26 cellular contexts compared by ENCODE assay signal in the genomic region with DNA sequence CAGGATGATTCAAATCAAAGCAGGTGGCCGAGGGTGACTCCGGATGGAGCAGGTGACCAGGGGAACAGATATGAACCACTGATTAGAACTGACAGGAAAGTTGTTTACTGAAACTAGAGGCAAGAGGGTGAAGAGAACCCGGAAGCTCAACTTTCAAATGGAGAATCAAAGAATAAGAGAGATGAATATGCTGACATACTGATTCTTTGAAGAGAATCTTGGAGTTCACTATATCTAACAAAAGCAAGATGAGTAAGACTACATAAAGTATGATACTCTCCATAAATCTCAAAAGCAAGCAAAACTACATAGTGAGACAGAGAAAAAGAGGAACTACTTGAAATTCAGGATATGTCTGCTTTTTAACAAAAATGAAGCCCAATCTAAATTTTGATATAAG. TPM values are rescaled to one million over a fixed set of nuclear protein-coding genes. Genes with fewer than 3 reads are reported as not detected.
"Had no signal": no experiment of that assay in that cellular context is flagged by ENCODE, and none has a peak within 500 bp of the region (broad histone marks: within the 10 kb centered on the region; RNA-seq: fewer than 3 reads in every experiment).

No MANE protein-coding gene starts in this region.

- H3K9me3 ChIP-seq: colonic mucosa, esophagus squamous epithelium, left lung, neutrophil, upper lobe of right lung had no signal

- H3K36me3 Mint-ChIP-seq: brain had no signal

- H3K4me3 ChIP-seq: colonic mucosa, esophagus squamous epithelium, left lung, upper lobe of right lung had no signal

- H3K27ac Mint-ChIP-seq: activated naive CD8-positive, alpha-beta T cell treated with anti-CD3 and anti-CD28 coated beads for 36 hours; activated T-cell treated with anti-CD3 and anti-CD28 coated beads, Interleukin-2, amount 50 U/mL, for 24 hours; brain; stimulated activated naive CD8-positive, alpha-beta T cell treated with anti-CD3 and anti-CD28 coated beads, Interleukin-15, Interleukin-2, amounts not matched to agents 100 ng/mL and 50 ng/mL, for 24 hours had no signal

- DNase-seq: activated CD4-positive, alpha-beta T cell treated with anti-CD3 and anti-CD28 coated beads, Interleukin-2, amount 50 U/mL, for 48 hours; activated CD4-positive, CD25-positive, alpha-beta regulatory T cell treated with anti-CD3 and anti-CD28 coated beads, Interleukin-2, amount 50 U/mL, for 72 hours; activated effector memory CD4-positive, alpha-beta T cell treated with Interleukin-2 at 50 U/mL for 16 hours; activated naive CD8-positive, alpha-beta T cell treated with anti-CD3 and anti-CD28 coated beads for 36 hours; activated T-cell treated with anti-CD3 and anti-CD28 coated beads, Interleukin-2, amount 50 U/mL, for 24 hours; amygdala; central memory CD4-positive, alpha-beta T cell; colonic mucosa; effector CD4-positive, alpha-beta T cell; esophagus squamous epithelium; hippocampal formation; kidney; left lung; mammary epithelial cell; naive thymus-derived CD4-positive, alpha-beta T cell; stimulated activated CD4-positive, alpha-beta T cell treated with anti-CD3 and anti-CD28 coated beads, Interleukin-4, amount 100 ng/mL, for 4 hours; stimulated activated CD8-positive, alpha-beta memory T cell treated with anti-CD3 and anti-CD28 coated beads, Interleukin-4, amount 100 ng/mL, for 48 hours; upper lobe of right lung had no signal

- H3K4me3 Mint-ChIP-seq: activated naive CD8-positive, alpha-beta T cell treated with anti-CD3 and anti-CD28 coated beads for 36 hours; activated T-cell treated with anti-CD3 and anti-CD28 coated beads, Interleukin-2, amount 50 U/mL, for 24 hours; brain; naive thymus-derived CD4-positive, alpha-beta T cell; stimulated activated naive CD8-positive, alpha-beta T cell treated with anti-CD3 and anti-CD28 coated beads, Interleukin-15, Interleukin-2, amounts not matched to agents 100 ng/mL and 50 ng/mL, for 24 hours had no signal

- H3K9me3 Mint-ChIP-seq: activated naive CD8-positive, alpha-beta T cell treated with anti-CD3 and anti-CD28 coated beads for 36 hours; activated T-cell treated with anti-CD3 and anti-CD28 coated beads, Interleukin-2, amount 50 U/mL, for 24 hours; brain; stimulated activated naive CD8-positive, alpha-beta T cell treated with anti-CD3 and anti-CD28 coated beads, Interleukin-15, Interleukin-2, amounts not matched to agents 100 ng/mL and 50 ng/mL, for 24 hours had no signal

- H3K27me3 ChIP-seq: colonic mucosa had no signal

- H3K36me3 ChIP-seq: colonic mucosa, esophagus squamous epithelium, left lung, neutrophil, upper lobe of right lung had no signal

- H3K27ac ChIP-seq: colonic mucosa, esophagus squamous epithelium, left lung, neutrophil, upper lobe of right lung had no signal

- H3K4me1 ChIP-seq: colonic mucosa, left lung, upper lobe of right lung had no signal

- H3K4me1 Mint-ChIP-seq: brain had no signal

RNA-seq across cellular contexts. Expression of gene UBD, which starts 3.9 kb away (rescaled TPM):
- total RNA-seq: fibroblast of villous mesenchyme, mammary epithelial cell, mononuclear cell had no signal
- polyA plus RNA-seq: mammary epithelial cell; naive thymus-derived CD4-positive, alpha-beta T cell had no signal

RNA-seq across cellular contexts. Expression of gene OR2H2, which starts 21.5 kb away (rescaled TPM):
- total RNA-seq: activated naive CD8-positive, alpha-beta T cell treated with anti-CD3 and anti-CD28 coated beads for 36 hours; colonic mucosa; esophagus squamous epithelium; fibroblast of villous mesenchyme; glomerular endothelial cell; kidney; left lung; mammary epithelial cell; naive thymus-derived CD4-positive, alpha-beta T cell; renal cortical epithelial cell; temporal lobe; upper lobe of right lung had no signal
- polyA plus RNA-seq: mammary epithelial cell; naive thymus-derived CD4-positive, alpha-beta T cell had no signal
